10 cellular contexts compared by ENCODE assay signal in genomic region chr6:31712296-31712695, GRCh38. TPM values are rescaled to one million over a fixed set of nuclear protein-coding genes. Genes with fewer than 3 reads are reported as not detected.
A peak's percentile ranks its signal among the peaks of the same experiment; 100 is the strongest.
DNase-seq lines count a peak whose midpoint lies in the region; ATAC-seq and TF ChIP-seq lines count a peak whose summit lies in the region.
"Had no signal": no experiment of that assay in that cellular context is flagged by ENCODE, and none has a peak within 500 bp of the region (broad histone marks: within the 10 kb centered on the region; RNA-seq: fewer than 3 reads in every experiment).

No MANE protein-coding gene starts in this region.

- H2AFZ ChIP-seq in GM23338: no peak overlapping the region

- no peaks in the 10 kb centered on the region for H3K9me3 Mint-ChIP-seq in CD8-positive, alpha-beta T cell
- no peaks in the 10 kb centered on the region for H3K9me3 Mint-ChIP-seq in activated CD8-positive, alpha-beta T cell treated with anti-CD3 and anti-CD28 coated beads, Interleukin-2, amount 10 ng/mL, durations not matched to agents 7 days and 5 days (ENCODE audit: insufficient read depth)
- H3K9me3 Mint-ChIP-seq in GM23338: no peaks in the 10 kb centered on the region

- no peak overlapping the region for H3K4me2 ChIP-seq in GM23338

- H4K20me1 ChIP-seq in GM23338 (replicated peaks; ENCODE audit: insufficient read depth): no peaks in the 10 kb centered on the region

- H3K36me3 ChIP-seq in CD8-positive, alpha-beta T cell (ENCODE audit: insufficient read depth, low read length): no peaks in the 10 kb centered on the region
- H3K36me3 ChIP-seq in mucosa of descending colon (ENCODE audit: low read depth) (no peaks in the 10 kb centered on the region), SJCRH30 (no peaks in the 10 kb centered on the region), H7 (replicated peaks; ENCODE audit: control insufficient read depth, insufficient read depth, low read length) (no peaks in the 10 kb centered on the region), GM23338 (ENCODE audit: insufficient read depth) (no peaks in the 10 kb centered on the region)
- H3K36me3 ChIP-seq: tibial artery had no signal

- CTCF ChIA-PET in CD8-positive, alpha-beta T cell (lab: Charles Lee): interaction anchor here (1.9 kb wide), 1 partner anchor 95 kb away, joined by 4 read pairs; the partner anchor contains the start of gene LSM2
- CTCF ChIA-PET in activated CD8-positive, alpha-beta T cell treated with anti-CD3 and anti-CD28 coated beads, Interleukin-2, amount 10 ng/mL, durations not matched to agents 7 days and 5 days (lab: Charles Lee): interaction anchor here (1.7 to 2.2 kb wide), 2 partner anchors 9 to 57 kb away, joined by 6 to 7 read pairs; partner anchors contain the start of gene ABHD16A

- ATAC-seq in CD8-positive, alpha-beta T cell: peak; percentile 62
- ATAC-seq in activated CD8-positive, alpha-beta T cell treated with anti-CD3 and anti-CD28 coated beads, Interleukin-2, amount 10 ng/mL, durations not matched to agents 7 days and 5 days: peak; percentile 59
- peak; percentile 63 for ATAC-seq in mucosa of descending colon
- ATAC-seq in GM23338: no peak

- no peak overlapping the region for H3K27ac ChIP-seq in CD8-positive, alpha-beta T cell (ENCODE audit: low read depth, low read length)
- H3K27ac ChIP-seq in HL-60 (replicated peaks): no peak overlapping the region
- no peak overlapping the region for H3K27ac ChIP-seq in SJCRH30
- no peak overlapping the region for H3K27ac ChIP-seq in GM23338 (ENCODE audit: low read depth)
- H3K27ac ChIP-seq: coronary artery, tibial artery had no signal

- no peaks in the 10 kb centered on the region for H3K79me2 ChIP-seq in GM23338 (replicated peaks; ENCODE audit: insufficient read depth)

- peaks cover 23% of the 10 kb centered on the region for H3K4me1 Mint-ChIP-seq in CD8-positive, alpha-beta T cell (ENCODE audit: low read depth)
- peaks cover 24% of the 10 kb centered on the region for H3K4me1 Mint-ChIP-seq in activated CD8-positive, alpha-beta T cell treated with anti-CD3 and anti-CD28 coated beads, Interleukin-2, amount 10 ng/mL, durations not matched to agents 7 days and 5 days (ENCODE audit: low read depth)
- peaks cover 26% of the 10 kb centered on the region for H3K4me1 Mint-ChIP-seq in GM23338

- no peaks in the 10 kb centered on the region for H3K27me3 ChIP-seq in CD8-positive, alpha-beta T cell (ENCODE audit: insufficient read depth, low read length)
- no peaks in the 10 kb centered on the region for H3K27me3 ChIP-seq in HL-60 (ENCODE audit: insufficient read depth, poor library complexity, severe bottlenecking)
- H3K27me3 ChIP-seq in SJCRH30: peaks cover 19% of the 10 kb centered on the region
- no peaks in the 10 kb centered on the region; the same call in 1 of the 2 replicates for H3K27me3 ChIP-seq in H7 (ENCODE audit: control insufficient read depth, insufficient read depth, low read length)
- no peaks in the 10 kb centered on the region for H3K27me3 ChIP-seq in GM23338 (ENCODE audit: insufficient read depth)

- POLR2A ChIA-PET in CD8-positive, alpha-beta T cell (lab: Charles Lee): no interaction called here
- POLR2A ChIA-PET in activated CD8-positive, alpha-beta T cell treated with anti-CD3 and anti-CD28 coated beads, Interleukin-2, amount 10 ng/mL, durations not matched to agents 7 days and 5 days (lab: Charles Lee): interaction anchor here (0.6 to 2.1 kb wide), 2 partner anchors 9 to 24 kb away, joined by 3 to 10 read pairs; partner anchors contain the start of genes ABHD16A and CLIC1

- H3K27me3 Mint-ChIP-seq in CD8-positive, alpha-beta T cell (ENCODE audit: low read depth): no peaks in the 10 kb centered on the region
- H3K27me3 Mint-ChIP-seq in activated CD8-positive, alpha-beta T cell treated with anti-CD3 and anti-CD28 coated beads, Interleukin-2, amount 10 ng/mL, durations not matched to agents 7 days and 5 days (ENCODE audit: low read depth): peaks cover 10% of the 10 kb centered on the region
- peaks cover 18% of the 10 kb centered on the region for H3K27me3 Mint-ChIP-seq in GM23338 (ENCODE audit: insufficient read depth, low read depth, poor library complexity)

- no peak overlapping the region for H3K4me3 Mint-ChIP-seq in CD8-positive, alpha-beta T cell
- no peak overlapping the region for H3K4me3 Mint-ChIP-seq in activated CD8-positive, alpha-beta T cell treated with anti-CD3 and anti-CD28 coated beads, Interleukin-2, amount 10 ng/mL, durations not matched to agents 7 days and 5 days
- H3K4me3 Mint-ChIP-seq in GM23338: no peak overlapping the region

- no peaks in the 10 kb centered on the region for H3K9me2 ChIP-seq in GM23338 (ENCODE audit: insufficient read depth)

- no peak overlapping the region for H3K27ac Mint-ChIP-seq in CD8-positive, alpha-beta T cell
- H3K27ac Mint-ChIP-seq in activated CD8-positive, alpha-beta T cell treated with anti-CD3 and anti-CD28 coated beads, Interleukin-2, amount 10 ng/mL, durations not matched to agents 7 days and 5 days: no peak overlapping the region
- no peak overlapping the region for H3K27ac Mint-ChIP-seq in GM23338

- no peak for DNase-seq in CD8-positive, alpha-beta T cell
- DNase-seq in HL-60 (ENCODE audit: low read depth in 1 of 2, low spot score in 1 of 2) (peak in 1 of 2 experiments; percentile 33), mucosa of descending colon (peak in 1 of 3 donors; percentile 47), SJCRH30 (no peak), C1 segment of cervical spinal cord (lab: John Stamatoyannopoulos, UW) (no peak), H7 (no peak), GM23338 (ENCODE audit: low spot score) (no peak)
- DNase-seq in activated CD8-positive, alpha-beta T cell treated with anti-CD3 and anti-CD28 coated beads, Interleukin-2, amount 10 ng/mL, durations not matched to agents 7 days and 5 days: no peak
- DNase-seq: tibial artery had no signal

- H3K4me3 ChIP-seq in CD8-positive, alpha-beta T cell (ENCODE audit: low read depth, low read length): no peak overlapping the region
- H3K4me3 ChIP-seq in HL-60 (replicated peaks; ENCODE audit: insufficient read depth, low read length) (no peak overlapping the region), mucosa of descending colon (no peak overlapping the region), SJCRH30 (no peak overlapping the region), H7 (ENCODE audit: insufficient read depth, low read depth, low read length) (no peak overlapping the region), GM23338 (no peak overlapping the region)
- H3K4me3 ChIP-seq: coronary artery, tibial artery had no signal

- intact Hi-C loops in CD8-positive, alpha-beta T cell (cut with DNase I, micrococcal nuclease): no loop called here
- intact Hi-C loops in mucosa of descending colon (cut with DNase I, micrococcal nuclease): no loop called here

- H3F3A ChIP-seq in GM23338 (replicated peaks; ENCODE audit: low read depth): no peaks in the 10 kb centered on the region

- TF ChIP-seq CTCF in CD8-positive, alpha-beta T cell (IDR thresholded peaks at IDR 0.05): no peak
- TF ChIP-seq CTCF in HL-60 (IDR thresholded peaks at IDR 0.05; ENCODE audit: insufficient read depth, low read length) (peak; percentile 10), mucosa of descending colon (IDR thresholded peaks at IDR 0.05) (no peak), GM23338 (conservative IDR thresholded peaks at IDR 0.05; ENCODE audit: low read depth in 2 of 2) (0 out of 4 replicates have a peak, but pooled peaks of 1 of the 2 experiments have one; percentile 18)

- no peaks in the 10 kb centered on the region for H3K9me3 ChIP-seq in CD8-positive, alpha-beta T cell (ENCODE audit: low read length)
- H3K9me3 ChIP-seq in mucosa of descending colon (no peaks in the 10 kb centered on the region), SJCRH30 (replicated peaks) (no peaks in the 10 kb centered on the region)
- H3K9me3 ChIP-seq: tibial artery had no signal

- peaks cover 17% of the 10 kb centered on the region for H3K4me1 ChIP-seq in CD8-positive, alpha-beta T cell (ENCODE audit: insufficient read depth, low read length)
- H3K4me1 ChIP-seq in mucosa of descending colon (ENCODE audit: low read depth): peaks cover 17% of the 10 kb centered on the region
- no peaks in the 10 kb centered on the region for H3K4me1 ChIP-seq in SJCRH30
- H3K4me1 ChIP-seq in GM23338 (ENCODE audit: insufficient read depth): peaks cover 20% of the 10 kb centered on the region
- H3K4me1 ChIP-seq: tibial artery had no signal

- H3K36me3 Mint-ChIP-seq in CD8-positive, alpha-beta T cell: no peaks in the 10 kb centered on the region
- no peaks in the 10 kb centered on the region for H3K36me3 Mint-ChIP-seq in activated CD8-positive, alpha-beta T cell treated with anti-CD3 and anti-CD28 coated beads, Interleukin-2, amount 10 ng/mL, durations not matched to agents 7 days and 5 days (ENCODE audit: low read depth)
- no peaks in the 10 kb centered on the region for H3K36me3 Mint-ChIP-seq in GM23338 (ENCODE audit: low read depth)

RNA-seq across cellular contexts. Expression of gene LY6G6D, which starts 2.9 kb away (rescaled TPM):
- total RNA-seq in CD8-positive, alpha-beta T cell: not detected
- not detected for total RNA-seq in activated CD8-positive, alpha-beta T cell treated with anti-CD3 and anti-CD28 coated beads, Interleukin-2, amount 10 ng/mL, durations not matched to agents 7 days and 5 days
- 1 to 10 TPM in 1 of 3 donors, under 1 TPM in 1, not detected in 1; 0.90 to 6.1 TPM for total RNA-seq in mucosa of descending colon
- not detected in 2 replicates for total RNA-seq in SJCRH30 (2014; rRNA removed; shearing (Covaris generic))
- 2.8 TPM in 1 of 2 replicates, not detected in the other for total RNA-seq in H7 (2014; rRNA removed; shearing (Covaris generic))
- not detected in 2 replicates for total RNA-seq in GM23338 (2014; rRNA removed; shearing (Covaris generic))
- polyA plus RNA-seq in GM23338 (2016; fragmentation: Nextera tagmentation; extraction: Ambion mirVana): not detected in 2 replicates

RNA-seq across cellular contexts. Expression of gene LY6G6F, which starts 5.6 kb away (rescaled TPM):
- not detected for total RNA-seq in CD8-positive, alpha-beta T cell
- not detected for total RNA-seq in activated CD8-positive, alpha-beta T cell treated with anti-CD3 and anti-CD28 coated beads, Interleukin-2, amount 10 ng/mL, durations not matched to agents 7 days and 5 days
- total RNA-seq in mucosa of descending colon: not detected
- total RNA-seq in SJCRH30 (2014; rRNA removed; shearing (Covaris generic)): not detected in 2 replicates
- not detected in 2 replicates for total RNA-seq in H7 (2014; rRNA removed; shearing (Covaris generic))
- total RNA-seq in GM23338 (2014; rRNA removed; shearing (Covaris generic)): not detected in 2 replicates
- not detected in 2 replicates for polyA plus RNA-seq in GM23338 (2016; fragmentation: Nextera tagmentation; extraction: Ambion mirVana)

RNA-seq across cellular contexts. Expression of gene ABHD16A, which starts 9.2 kb away (rescaled TPM):
- total RNA-seq in CD8-positive, alpha-beta T cell: 10 to 100 TPM; 79.6 to 81.6 TPM
- total RNA-seq in activated CD8-positive, alpha-beta T cell treated with anti-CD3 and anti-CD28 coated beads, Interleukin-2, amount 10 ng/mL, durations not matched to agents 7 days and 5 days: 10 to 100 TPM; 52.1 to 55.4 TPM
- total RNA-seq in mucosa of descending colon: 10 to 100 TPM; 55.3 to 69.4 (median 68.4) TPM
- total RNA-seq in SJCRH30 (2014; rRNA removed; shearing (Covaris generic)): 18.8 and 22.4 TPM in 2 replicates
- total RNA-seq in H7 (2014; rRNA removed; shearing (Covaris generic)): 35.7 and 39.7 TPM in 2 replicates
- 29.7 and 37.0 TPM in 2 replicates for total RNA-seq in GM23338 (2014; rRNA removed; shearing (Covaris generic))
- polyA plus RNA-seq in GM23338 (2016; fragmentation: Nextera tagmentation; extraction: Ambion mirVana): 25.9 and 26.9 TPM in 2 replicates

RNA-seq across cellular contexts. Expression of gene LY6G6C, which starts 9.2 kb away (rescaled TPM):
- total RNA-seq in CD8-positive, alpha-beta T cell: not detected
- total RNA-seq in activated CD8-positive, alpha-beta T cell treated with anti-CD3 and anti-CD28 coated beads, Interleukin-2, amount 10 ng/mL, durations not matched to agents 7 days and 5 days: under 1 TPM in 1 of 2 experiments, not detected in 1; 0.26 TPM
- total RNA-seq in mucosa of descending colon: under 1 TPM in 1 of 3 donors, not detected in 2; 0.32 TPM
- not detected in 2 replicates for total RNA-seq in SJCRH30 (2014; rRNA removed; shearing (Covaris generic))
- total RNA-seq in H7 (2014; rRNA removed; shearing (Covaris generic)): not detected in 2 replicates
- not detected in 2 replicates for total RNA-seq in GM23338 (2014; rRNA removed; shearing (Covaris generic))
- polyA plus RNA-seq in GM23338 (2016; fragmentation: Nextera tagmentation; extraction: Ambion mirVana): 0.23 TPM in 1 of 2 replicates, not detected in the other

RNA-seq across cellular contexts. Expression of gene MPIG6B, which starts 10.9 kb away (rescaled TPM):
- 1 to 10 TPM in 1 of 2 experiments, under 1 TPM in 1; 0.49 to 1.1 TPM for total RNA-seq in CD8-positive, alpha-beta T cell
- under 1 TPM; 0.71 to 0.91 TPM for total RNA-seq in activated CD8-positive, alpha-beta T cell treated with anti-CD3 and anti-CD28 coated beads, Interleukin-2, amount 10 ng/mL, durations not matched to agents 7 days and 5 days
- 1 to 10 TPM in 1 of 3 donors, under 1 TPM in 2; 0.48 to 1.4 (median 0.57) TPM for total RNA-seq in mucosa of descending colon
- total RNA-seq in SJCRH30 (2014; rRNA removed; shearing (Covaris generic)): 0.47 TPM in 1 of 2 replicates, not detected in the other
- total RNA-seq in H7 (2014; rRNA removed; shearing (Covaris generic)): not detected in 2 replicates
- total RNA-seq in GM23338 (2014; rRNA removed; shearing (Covaris generic)): not detected in 2 replicates
- 0.12 and 0.13 TPM in 2 replicates for polyA plus RNA-seq in GM23338 (2016; fragmentation: Nextera tagmentation; extraction: Ambion mirVana)
